Comparison of ENCODE assay signal across 18 cellular contexts in the genomic region with DNA sequence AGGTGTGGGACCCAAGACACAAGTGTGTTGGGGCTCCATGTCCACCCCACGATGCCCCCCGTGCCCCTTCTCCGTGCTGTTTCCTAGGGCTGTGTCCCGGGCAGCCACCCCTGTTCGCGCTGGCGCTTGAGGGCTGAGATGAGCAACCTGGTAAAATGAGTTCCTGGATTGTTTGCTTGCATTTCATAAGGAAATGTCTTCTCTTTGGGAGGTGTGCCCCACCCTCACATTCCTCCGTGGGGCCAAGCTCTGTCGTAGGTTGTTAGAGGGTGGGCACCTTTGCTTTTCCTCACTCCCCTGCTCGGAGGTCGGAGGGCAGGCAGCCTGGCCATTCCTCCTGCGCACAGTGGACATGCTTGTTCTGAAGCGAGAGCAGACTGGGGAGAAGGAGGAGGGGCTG.
DNase-seq lines count a peak whose midpoint lies in the region; ATAC-seq, FAIRE-seq and TF ChIP-seq lines count a peak whose summit lies in the region.
"Had no signal": no experiment of that assay in that cellular context is flagged by ENCODE, and none has a peak within 500 bp of the region (broad histone marks: within the 10 kb centered on the region; RNA-seq: fewer than 3 reads in every experiment).

No MANE protein-coding gene starts in this region.

- H3T11ph ChIP-seq in H9 (ENCODE audit: low read length): no peak overlapping the region

- H2BK12ac ChIP-seq in H9 (ENCODE audit: insufficient read length, low read depth, low read length) (no peak overlapping the region), neuronal stem cell (ENCODE audit: low read length) (no peak overlapping the region)

- H3K18ac ChIP-seq in H9 (ENCODE audit: insufficient read length, low read depth, low read length) (no peak overlapping the region), neuronal stem cell (ENCODE audit: low read length) (peak overlapping the region; percentile 40)

- H2AFZ ChIP-seq in H9 (ENCODE audit: low read length) (no peak overlapping the region), neuronal stem cell (ENCODE audit: low read length) (no peak overlapping the region)
- H2AFZ ChIP-seq: GM23248 had no signal

- H3K9ac ChIP-seq in H9 (ENCODE audit: extremely low read depth, insufficient read length, low read length) (no peak overlapping the region), neuronal stem cell (ENCODE audit: low read depth, low read length, poor library complexity) (no peak overlapping the region)
- H3K9ac ChIP-seq: GM23248 had no signal

- no peak overlapping the region for H3K4me3 ChIP-seq in neuronal stem cell (ENCODE audit: low read length in 2 of 2)
- no peak overlapping the region for H3K4me3 ChIP-seq in HAP-1
- H3K4me3 ChIP-seq in MG63: no peak overlapping the region
- H3K4me3 ChIP-seq: GM23248, upper lobe of left lung had no signal

- H4K8ac ChIP-seq in H9 (replicated peaks; ENCODE audit: insufficient read length, low read depth, low read length) (no peak overlapping the region), neuronal stem cell (ENCODE audit: low read depth, low read length) (no peak overlapping the region)

- no peaks in the 10 kb centered on the region for H4K20me1 ChIP-seq in H9 (ENCODE audit: control insufficient read depth, insufficient read depth, insufficient read length)

- DNase-seq in activated CD4-positive, alpha-beta memory T cell treated with anti-CD3 and anti-CD28 coated beads, Interleukin-2, amount 10 ng/mL, durations not matched to agents 7 days and 5 days: no peak
- DNase-seq in activated CD4-positive, alpha-beta memory T cell treated with anti-CD3 and anti-CD28 coated beads for 36 hours: no peak
- DNase-seq in H9 (no peak), neuronal stem cell (ENCODE audit: low spot score) (no peak), H54 (ENCODE audit: insufficient read length, low spot score) (no peak), HAP-1 (ENCODE audit: low spot score in 2 of 2) (no peak), MG63 (no peak)
- peak; percentile 22 for DNase-seq in activated naive CD8-positive, alpha-beta T cell treated with anti-CD3 and anti-CD28 coated beads, Interleukin-2, amount 10 ng/mL, durations not matched to agents 7 days and 5 days
- DNase-seq: DMS53; GM23248; kidney glomerular epithelial cell; NCI-H2029; occipital lobe; stimulated activated naive CD4-positive, alpha-beta T cell treated with Interleukin-2 at 50 U/mL for 16 hours; upper lobe of left lung had no signal

- H3K27ac ChIP-seq in H9 (ENCODE audit: insufficient read length, low read depth, low read length) (no peak overlapping the region), neuronal stem cell (replicated peaks; ENCODE audit: low read length) (no peak overlapping the region)
- H3K27ac ChIP-seq: C4-2B, epithelial cell of prostate, GM23248 had no signal

- peaks cover 5% of the 10 kb centered on the region for H3K9me3 Mint-ChIP-seq in activated CD4-positive, alpha-beta memory T cell treated with anti-CD3 and anti-CD28 coated beads, Interleukin-2, amount 10 ng/mL, durations not matched to agents 7 days and 5 days
- no peaks in the 10 kb centered on the region for H3K9me3 Mint-ChIP-seq in activated CD4-positive, alpha-beta memory T cell treated with anti-CD3 and anti-CD28 coated beads for 36 hours
- H3K9me3 Mint-ChIP-seq in H9: no peaks in the 10 kb centered on the region
- H3K9me3 Mint-ChIP-seq in activated naive CD8-positive, alpha-beta T cell treated with anti-CD3 and anti-CD28 coated beads, Interleukin-2, amount 10 ng/mL, durations not matched to agents 7 days and 5 days: no peaks in the 10 kb centered on the region

- in situ Hi-C loops in HAP-1 (cut with MboI; ENCODE audit: low sequenced_read_pairs): no loop called here

- no CpG with 5 or more reads among the region's 13 CpGs for WGBS in H9 (ENCODE audit: extremely low coverage, insufficient read length, low lambda C conversion rate)
- WGBS in neuronal stem cell (ENCODE audit: extremely low coverage in 2 of 2, insufficient read length in 2 of 2, insufficient replicate concordance in 1 of 2), 2 donors: no CpG with 5 or more reads among the region's 13 CpGs

- no peak overlapping the region for H4K5ac ChIP-seq in H9 (ENCODE audit: insufficient read length, low read depth, low read length)

- no peak for TF ChIP-seq CTCF in H9 (conservative IDR thresholded peaks at IDR 0.05)

- H2BK120ac ChIP-seq in H9 (ENCODE audit: low read depth, low read length, poor library complexity, severe bottlenecking): no peak overlapping the region
- H2BK120ac ChIP-seq in neuronal stem cell (ENCODE audit: low read depth, low read length): no peak overlapping the region

- no peak overlapping the region for H3K4me3 Mint-ChIP-seq in activated CD4-positive, alpha-beta memory T cell treated with anti-CD3 and anti-CD28 coated beads, Interleukin-2, amount 10 ng/mL, durations not matched to agents 7 days and 5 days
- H3K4me3 Mint-ChIP-seq in activated CD4-positive, alpha-beta memory T cell treated with anti-CD3 and anti-CD28 coated beads for 36 hours: no peak overlapping the region
- H3K4me3 Mint-ChIP-seq in H9: no peak overlapping the region
- peak overlapping the region; percentile 42 for H3K4me3 Mint-ChIP-seq in activated naive CD8-positive, alpha-beta T cell treated with anti-CD3 and anti-CD28 coated beads, Interleukin-2, amount 10 ng/mL, durations not matched to agents 7 days and 5 days

- intact Hi-C loops in activated CD4-positive, alpha-beta memory T cell treated with anti-CD3 and anti-CD28 coated beads for 36 hours (cut with micrococcal nuclease): no loop called here

- ATAC-seq in activated naive CD8-positive, alpha-beta T cell treated with anti-CD3 and anti-CD28 coated beads, Interleukin-2, amount 10 ng/mL, durations not matched to agents 7 days and 5 days (ENCODE audit: low read depth): no peak

- FAIRE-seq in H54 (lab: Jason Lieb, UNC): no peak
- FAIRE-seq: bronchial epithelial cell had no signal

- no peak overlapping the region for H3K4me2 ChIP-seq in H9 (ENCODE audit: insufficient read depth, insufficient read length, low read length)
- H3K4me2 ChIP-seq in neuronal stem cell (ENCODE audit: insufficient read depth, low read length, poor library complexity, severe bottlenecking): no peak overlapping the region

- peaks cover 6 to 20% of the 10 kb centered on the region in 2 donors for H3K36me3 ChIP-seq in neuronal stem cell (replicated peaks in 1 of 2; ENCODE audit: control insufficient read depth in 2 of 2, insufficient read depth in 2 of 2, low read length in 2 of 2)
- H3K36me3 ChIP-seq in HAP-1 (replicated peaks): 0 out of 2 replicates have a peak, but pooled peaks cover 3% of the 10 kb centered on the region
- peaks cover 5% of the 10 kb centered on the region for H3K36me3 ChIP-seq in MG63

- H3K23ac ChIP-seq in H9 (ENCODE audit: insufficient read length, low read depth, low read length) (no peak overlapping the region), neuronal stem cell (ENCODE audit: low read depth, low read length, poor library complexity) (no peak overlapping the region)

- H3K79me1 ChIP-seq in H9 (ENCODE audit: insufficient read depth, low read depth, low read length, poor library complexity, severe bottlenecking) (no peaks in the 10 kb centered on the region), neuronal stem cell (ENCODE audit: low read depth, low read length) (no peaks in the 10 kb centered on the region)

- H3K14ac ChIP-seq in H9 (ENCODE audit: insufficient read depth, low read length): peak overlapping the region; percentile 12; the same call in 1 of the 2 replicates
- no peak overlapping the region for H3K14ac ChIP-seq in neuronal stem cell (ENCODE audit: low read length)

- no peaks in the 10 kb centered on the region for H3K27me3 Mint-ChIP-seq in activated CD4-positive, alpha-beta memory T cell treated with anti-CD3 and anti-CD28 coated beads, Interleukin-2, amount 10 ng/mL, durations not matched to agents 7 days and 5 days
- no peaks in the 10 kb centered on the region for H3K27me3 Mint-ChIP-seq in activated CD4-positive, alpha-beta memory T cell treated with anti-CD3 and anti-CD28 coated beads for 36 hours
- no peaks in the 10 kb centered on the region for H3K27me3 Mint-ChIP-seq in H9 (ENCODE audit: low read depth)
- no peaks in the 10 kb centered on the region for H3K27me3 Mint-ChIP-seq in activated naive CD8-positive, alpha-beta T cell treated with anti-CD3 and anti-CD28 coated beads, Interleukin-2, amount 10 ng/mL, durations not matched to agents 7 days and 5 days

- no peaks in the 10 kb centered on the region for H3K79me2 ChIP-seq in H9 (ENCODE audit: insufficient read depth, low read length)

- H2BK5ac ChIP-seq in H9 (ENCODE audit: insufficient read length, low read length) (no peak overlapping the region), neuronal stem cell (ENCODE audit: low read length) (no peak overlapping the region)

- no peaks in the 10 kb centered on the region for H3K9me3 ChIP-seq in H9 (ENCODE audit: control insufficient read depth, low read depth, low read length)
- H3K9me3 ChIP-seq in neuronal stem cell (replicated peaks in 1 of 2; ENCODE audit: control insufficient read depth in 2 of 2, insufficient read depth in 1 of 2, low read depth in 1 of 2, low read length in 2 of 2): peaks cover 0 to 2% of the 10 kb centered on the region in 2 donors
- no peaks in the 10 kb centered on the region for H3K9me3 ChIP-seq in HAP-1
- no peaks in the 10 kb centered on the region for H3K9me3 ChIP-seq in MG63
- H3K9me3 ChIP-seq: upper lobe of left lung had no signal

- H3K4ac ChIP-seq in H9 (ENCODE audit: low read depth, low read length): no peak overlapping the region
- no peak overlapping the region for H3K4ac ChIP-seq in neuronal stem cell (ENCODE audit: low read length)

- peaks cover 70% of the 10 kb centered on the region for H3K4me1 Mint-ChIP-seq in activated CD4-positive, alpha-beta memory T cell treated with anti-CD3 and anti-CD28 coated beads, Interleukin-2, amount 10 ng/mL, durations not matched to agents 7 days and 5 days
- peaks cover 36% of the 10 kb centered on the region for H3K4me1 Mint-ChIP-seq in activated CD4-positive, alpha-beta memory T cell treated with anti-CD3 and anti-CD28 coated beads for 36 hours (ENCODE audit: low read depth)
- peaks cover 16 to 25% of the 10 kb centered on the region in 2 experiments for H3K4me1 Mint-ChIP-seq in H9
- peaks cover 23% of the 10 kb centered on the region for H3K4me1 Mint-ChIP-seq in activated naive CD8-positive, alpha-beta T cell treated with anti-CD3 and anti-CD28 coated beads, Interleukin-2, amount 10 ng/mL, durations not matched to agents 7 days and 5 days

- CTCF ChIA-PET in activated CD4-positive, alpha-beta memory T cell treated with anti-CD3 and anti-CD28 coated beads, Interleukin-2, amount 10 ng/mL, durations not matched to agents 7 days and 5 days (lab: Charles Lee): interaction anchor here (1.5 kb wide), 1 partner anchor 29 kb away, joined by 4 read pairs; no protein-coding TSS in a partner anchor
- CTCF ChIA-PET in activated CD4-positive, alpha-beta memory T cell treated with anti-CD3 and anti-CD28 coated beads for 36 hours (lab: Charles Lee): no interaction called here

- H2BK20ac ChIP-seq in H9 (ENCODE audit: low read depth, low read length, poor library complexity, severe bottlenecking): no peak overlapping the region

- H3K27ac Mint-ChIP-seq in activated CD4-positive, alpha-beta memory T cell treated with anti-CD3 and anti-CD28 coated beads, Interleukin-2, amount 10 ng/mL, durations not matched to agents 7 days and 5 days: peak overlapping the region; percentile 87
- H3K27ac Mint-ChIP-seq in activated CD4-positive, alpha-beta memory T cell treated with anti-CD3 and anti-CD28 coated beads for 36 hours: no peak overlapping the region
- peak overlapping the region in 2 of 3 experiments; percentile 34 to 59; a peak in 1 of 7 replicates for H3K27ac Mint-ChIP-seq in H9
- peak overlapping the region; percentile 76 for H3K27ac Mint-ChIP-seq in activated naive CD8-positive, alpha-beta T cell treated with anti-CD3 and anti-CD28 coated beads, Interleukin-2, amount 10 ng/mL, durations not matched to agents 7 days and 5 days

- TF ChIP-seq POLR2A in H54 (IDR thresholded peaks at IDR 0.05; ENCODE audit: low read depth, low read length): no peak

- POLR2A ChIA-PET in activated CD4-positive, alpha-beta memory T cell treated with anti-CD3 and anti-CD28 coated beads, Interleukin-2, amount 10 ng/mL, durations not matched to agents 7 days and 5 days (lab: Charles Lee): interaction anchor here (0.6 to 3.9 kb wide), 12 partner anchors 10 to 72 kb away, joined by 3 to 26 read pairs (median 7); no protein-coding TSS in a partner anchor
- POLR2A ChIA-PET in activated CD4-positive, alpha-beta memory T cell treated with anti-CD3 and anti-CD28 coated beads for 36 hours (lab: Charles Lee): interaction anchor here (0.9 to 1.2 kb wide), 2 partner anchors 13 to 16 kb away, joined by 3 to 5 read pairs; no protein-coding TSS in a partner anchor
- POLR2A ChIA-PET in activated naive CD8-positive, alpha-beta T cell treated with anti-CD3 and anti-CD28 coated beads, Interleukin-2, amount 10 ng/mL, durations not matched to agents 7 days and 5 days (lab: Charles Lee): interaction anchor here (1.5 to 1.7 kb wide), 3 partner anchors 12 to 118 kb away, joined by 4 to 10 read pairs (median 4); no protein-coding TSS in a partner anchor

- H4K91ac ChIP-seq in H9 (ENCODE audit: insufficient read length, low read depth, low read length) (no peak overlapping the region), neuronal stem cell (ENCODE audit: low read depth, low read length, poor library complexity) (no peak overlapping the region)

- H3K23me2 ChIP-seq in H9 (ENCODE audit: insufficient read length, low read depth, low read length, poor library complexity, severe bottlenecking): no peaks in the 10 kb centered on the region

- H3K27me3 ChIP-seq in H9 (ENCODE audit: insufficient read depth, low read length) (no peaks in the 10 kb centered on the region), neuronal stem cell (ENCODE audit: control insufficient read depth in 3 of 3, insufficient read depth in 3 of 3, low read depth in 1 of 3, low read length in 3 of 3) (no peaks in the 10 kb centered on the region), HAP-1 (ENCODE audit: low read depth) (no peaks in the 10 kb centered on the region), MG63 (no peaks in the 10 kb centered on the region)
- H3K27me3 ChIP-seq: upper lobe of left lung had no signal

- H2AK5ac ChIP-seq in H9 (ENCODE audit: insufficient read length, low read length) (no peak overlapping the region), neuronal stem cell (ENCODE audit: low read depth, low read length) (no peak overlapping the region)

- H3K56ac ChIP-seq in H9 (ENCODE audit: insufficient read length, low read depth, low read length): no peak overlapping the region

- H2BK15ac ChIP-seq in H9 (ENCODE audit: low read depth, low read length): no peak overlapping the region
- H2BK15ac ChIP-seq in neuronal stem cell (ENCODE audit: low read length): no peak overlapping the region

- H3K4me1 ChIP-seq in H9 (ENCODE audit: insufficient read depth, low read length) (no peaks in the 10 kb centered on the region), neuronal stem cell (ENCODE audit: control insufficient read depth in 2 of 2, insufficient read depth in 1 of 2, low read depth in 1 of 2, low read length in 2 of 2) (peaks cover 3 to 5% of the 10 kb centered on the region in 2 donors), HAP-1 (no peaks in the 10 kb centered on the region; the same call in 1 of the 2 replicates)

- H3K36me3 Mint-ChIP-seq in activated CD4-positive, alpha-beta memory T cell treated with anti-CD3 and anti-CD28 coated beads, Interleukin-2, amount 10 ng/mL, durations not matched to agents 7 days and 5 days (ENCODE audit: low read depth): peaks cover 76% of the 10 kb centered on the region
- peaks cover 19% of the 10 kb centered on the region for H3K36me3 Mint-ChIP-seq in activated CD4-positive, alpha-beta memory T cell treated with anti-CD3 and anti-CD28 coated beads for 36 hours
- peaks cover 0 to 8% (median 0%) of the 10 kb centered on the region in 3 experiments; a peak in 2 of 7 replicates for H3K36me3 Mint-ChIP-seq in H9 (ENCODE audit: insufficient read depth in 1 of 3, low read depth in 3 of 3)
- peaks cover 33% of the 10 kb centered on the region for H3K36me3 Mint-ChIP-seq in activated naive CD8-positive, alpha-beta T cell treated with anti-CD3 and anti-CD28 coated beads, Interleukin-2, amount 10 ng/mL, durations not matched to agents 7 days and 5 days
